In genomic region chr10:70538731-70539338, GRCh38 we compare ENCODE assay signal across 21 cellular contexts.
A peak's percentile ranks its signal among the peaks of the same experiment; 100 is the strongest.
DNase-seq lines count a peak whose midpoint lies in the region; ATAC-seq, FAIRE-seq and TF ChIP-seq lines count a peak whose summit lies in the region.
"Had no signal": no experiment of that assay in that cellular context is flagged by ENCODE, and none has a peak within 500 bp of the region (broad histone marks: within the 10 kb centered on the region; RNA-seq: fewer than 3 reads in every experiment).

No MANE protein-coding gene starts in this region.

- H3K9me3 ChIP-seq in right atrium auricular region (no peaks in the 10 kb centered on the region), BLaER1 (no peaks in the 10 kb centered on the region), endothelial cell of umbilical vein (replicated peaks; ENCODE audit: control insufficient read depth, insufficient read depth, low read length) (no peaks in the 10 kb centered on the region), upper lobe of right lung (no peaks in the 10 kb centered on the region)
- H3K9me3 ChIP-seq: A549 had no signal

- H3K9ac ChIP-seq in BLaER1 (0 out of 2 replicates have a peak overlapping the region, but pooled peaks have one; percentile 15), endothelial cell of umbilical vein (replicated peaks; ENCODE audit: extremely low read depth, insufficient read depth, low read length) (no peak overlapping the region)

- no peak overlapping the region for H3K4me3 ChIP-seq in right atrium auricular region
- no peak overlapping the region for H3K4me3 ChIP-seq in BLaER1
- H3K4me3 ChIP-seq in endothelial cell of umbilical vein (replicated peaks in 1 of 3; ENCODE audit: insufficient read depth in 1 of 3, low read depth in 1 of 3, low read length in 3 of 3): no peak overlapping the region
- H3K4me3 ChIP-seq in upper lobe of right lung: no peak overlapping the region
- H3K4me3 ChIP-seq: A549, GM23338 had no signal

- no peak for ATAC-seq in Right ventricle myocardium inferior
- ATAC-seq in upper lobe of right lung: peak; percentile 2
- ATAC-seq: A549, GM23338, HCT116 had no signal

- H3K27me3 ChIP-seq in right atrium auricular region (no peaks in the 10 kb centered on the region), BLaER1 (no peaks in the 10 kb centered on the region), endothelial cell of umbilical vein (ENCODE audit: control insufficient read depth in 2 of 2, insufficient read depth in 2 of 2, low read length in 2 of 2) (no peaks in the 10 kb centered on the region), upper lobe of right lung (no peaks in the 10 kb centered on the region)

- CTCF ChIA-PET in endothelial cell of umbilical vein (lab: Charles Lee): interaction anchor here (1.0 to 12.4 kb wide), 3 partner anchors 30 to 317 kb away, joined by 4 to 196 read pairs (median 6); no protein-coding TSS in a partner anchor

- TF ChIP-seq POLR2A in endothelial cell of umbilical vein (IDR thresholded peaks at IDR 0.05; ENCODE audit: low read depth, low read length): no peak

- intact Hi-C loops in Right ventricle myocardium inferior (cut with DNase I) (no loop called here), endothelial cell of umbilical vein (cut with micrococcal nuclease) (no loop called here), upper lobe of right lung (cut with DNase I) (loop anchor here (5.0 kb wide), 1 partner anchor 77 kb away; no protein-coding TSS in a partner anchor)

- BruUV-seq in endothelial cell of umbilical vein (replicated peaks; lab: Mats Ljungman, UMichigan): TSS peak; percentile 11

- no peak for FAIRE-seq in endothelial cell of umbilical vein (lab: Jason Lieb, UNC)
- FAIRE-seq: A549, GM12892, GM18507, H54 had no signal

- peaks cover 8% of the 10 kb centered on the region; the same call in 1 of the 2 replicates for H4K20me1 ChIP-seq in BLaER1
- H4K20me1 ChIP-seq in endothelial cell of umbilical vein (replicated peaks; ENCODE audit: control insufficient read depth, extremely low read depth, insufficient read depth, low read length): no peaks in the 10 kb centered on the region

- TF ChIP-seq CTCF in right atrium auricular region (IDR thresholded peaks at IDR 0.05) (no peak), endothelial cell of umbilical vein (IDR thresholded peaks at IDR 0.05; ENCODE audit: extremely low read depth in 1 of 2, insufficient read depth in 1 of 2, low read depth in 1 of 2, low read length in 2 of 2) (no peak), upper lobe of right lung (IDR thresholded peaks at IDR 0.05) (no peak)

- H3K79me2 ChIP-seq in endothelial cell of umbilical vein (ENCODE audit: control insufficient read depth, insufficient read depth, low read length): no peaks in the 10 kb centered on the region

- H3K36me3 ChIP-seq in right atrium auricular region (peaks cover 7% of the 10 kb centered on the region), BLaER1 (peaks cover 90% of the 10 kb centered on the region), endothelial cell of umbilical vein (ENCODE audit: control insufficient read depth in 2 of 2, extremely low read depth in 1 of 2, insufficient read depth in 2 of 2, low read length in 2 of 2) (peaks cover 4 to 5% of the 10 kb centered on the region in 2 experiments), upper lobe of right lung (no peaks in the 10 kb centered on the region)

- no peak overlapping the region for H3K4me2 ChIP-seq in BLaER1
- H3K4me2 ChIP-seq in endothelial cell of umbilical vein (ENCODE audit: insufficient read depth, low read length): no peak overlapping the region
- H3K4me2 ChIP-seq: A549, GM23338 had no signal

- H3K4me1 ChIP-seq in right atrium auricular region (no peaks in the 10 kb centered on the region), BLaER1 (peaks cover 8% of the 10 kb centered on the region), endothelial cell of umbilical vein (ENCODE audit: control insufficient read depth, extremely low read depth, insufficient read depth, low read length) (no peaks in the 10 kb centered on the region), upper lobe of right lung (no peaks in the 10 kb centered on the region)
- H3K4me1 ChIP-seq: A549 had no signal

- dilution Hi-C loops in endothelial cell of umbilical vein (cut with MboI; ENCODE audit: extremely low pct_ligation_motif_present, low sequenced_read_pairs): no loop called here

- peak; percentile 61 for DNase-seq in Right ventricle myocardium inferior (ENCODE audit: missing footprints)
- no peak for DNase-seq in right atrium auricular region (ENCODE audit: low spot score)
- DNase-seq in endothelial cell of umbilical vein (ENCODE audit: low read depth, low spot score): no peak
- DNase-seq in upper lobe of right lung: no peak
- no peak for DNase-seq in superior temporal gyrus (ENCODE audit: extremely low spot score)
- DNase-seq in SW480 (ENCODE audit: low spot score): no peak
- DNase-seq: AML-193; CD4-positive, alpha-beta memory T cell; DMS153; DMS79; GDM1; HFFc6 had no signal

- H3K27ac ChIP-seq in right atrium auricular region (no peak overlapping the region), BLaER1 (0 out of 2 replicates have a peak overlapping the region, but pooled peaks have one; percentile 9), endothelial cell of umbilical vein (ENCODE audit: insufficient read depth, low read depth, low read length) (no peak overlapping the region), upper lobe of right lung (no peak overlapping the region)
- H3K27ac ChIP-seq: 22Rv1, A549, HL-60 had no signal

- H3K9me1 ChIP-seq in endothelial cell of umbilical vein (replicated peaks; ENCODE audit: control insufficient read depth, extremely low read depth, insufficient read depth, low read length): no peaks in the 10 kb centered on the region

- POLR2A ChIA-PET in endothelial cell of umbilical vein (lab: Charles Lee): no interaction called here

- no peak overlapping the region for H2AFZ ChIP-seq in endothelial cell of umbilical vein (ENCODE audit: low read depth, low read length)
- H2AFZ ChIP-seq: GM23338 had no signal

TF ChIP-seq in endothelial cell of umbilical vein, 7 proteins besides CTCF, POLR2A, EP300 and RAD21:
- TF ChIP-seq EZH2 (IDR thresholded peaks at IDR 0.05; ENCODE audit: borderline replicate concordance, low read depth, low read length, severe bottlenecking) (no peak), MYC (IDR thresholded peaks at IDR 0.05; ENCODE audit: low read depth, low read length) (no peak), JUN (IDR thresholded peaks at IDR 0.05; ENCODE audit: borderline replicate concordance, insufficient read depth, insufficient read length, low read depth) (no peak), FOS (IDR thresholded peaks at IDR 0.05; ENCODE audit: borderline replicate concordance, insufficient read depth, low read length) (no peak), POLR2AphosphoS5 (IDR thresholded peaks at IDR 0.05; ENCODE audit: insufficient read depth, low read depth, low read length) (no peak), GATA2 (IDR thresholded peaks at IDR 0.05; ENCODE audit: insufficient read depth, insufficient read length, low read depth, low read length) (no peak), MAX (IDR thresholded peaks at IDR 0.05; ENCODE audit: insufficient read depth, insufficient read length) (no peak)
TF ChIP-seq in endothelial cell of umbilical vein: peak in this region for 0.
